ENCODE assay signal across 12 cellular contexts in the genomic region with DNA sequence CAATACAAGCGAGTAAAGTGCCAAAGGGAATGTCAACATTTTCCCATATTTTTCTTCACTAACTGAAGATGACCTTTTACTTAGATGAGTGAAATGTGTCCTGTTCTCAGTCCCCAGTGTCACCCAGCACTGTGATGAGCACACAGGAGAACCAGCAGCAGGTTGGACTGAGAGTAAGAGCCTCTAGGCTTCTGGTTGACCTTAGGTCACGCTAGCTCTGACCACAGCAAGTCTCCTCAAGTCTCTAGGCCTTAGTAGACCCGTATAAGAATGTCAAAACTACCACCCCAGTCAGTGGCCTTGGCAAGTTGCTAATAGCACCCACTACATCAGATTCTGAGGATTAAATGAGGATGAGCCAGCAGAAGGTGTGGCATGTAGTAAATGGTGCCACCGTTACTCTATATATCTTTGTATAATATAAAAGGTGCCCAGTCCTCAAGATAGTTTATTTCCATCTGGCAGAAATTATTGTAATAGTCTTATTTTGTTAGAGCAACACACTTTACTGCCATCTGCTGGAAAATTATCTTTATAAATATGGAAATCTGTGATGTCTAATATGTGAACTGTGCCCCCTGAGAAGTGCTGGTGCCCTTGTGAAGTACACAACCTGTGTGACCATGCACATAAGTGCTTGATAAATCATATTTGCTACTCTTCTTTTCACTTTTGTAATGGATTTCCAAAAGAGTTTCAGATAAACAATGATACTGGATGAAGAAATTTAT.
DNase-seq lines count a peak whose midpoint lies in the region; ATAC-seq and TF ChIP-seq lines count a peak whose summit lies in the region.
"Had no signal": no experiment of that assay in that cellular context is flagged by ENCODE, and none has a peak within 500 bp of the region (broad histone marks: within the 10 kb centered on the region; RNA-seq: fewer than 3 reads in every experiment).

No MANE protein-coding gene starts in this region.

- POLR2A ChIA-PET in AG04450 (lab: Yijun Ruan, JAX) (no interaction called here), GM10248 (lab: Yijun Ruan, JAX) (no interaction called here), PC-3 (lab: Charles Lee; ENCODE audit: unreplicated experiment) (no interaction called here)

- DNase-seq in AG04450 (ENCODE audit: low read depth, low spot score) (no peak), GM10248 (ENCODE audit: extremely low spot score) (peak; percentile 25), PC-3 (peak; percentile 57), erythroblast (lab: John Stamatoyannopoulos, UW) (peak; percentile 42 to 53), glutamatergic neuron (no peak), nucleus accumbens (lab: John Stamatoyannopoulos, UW) (no peak)
- DNase-seq: EL, islet precursor cell, NCI-H82 had no signal

- no peak overlapping the region for H3K27ac ChIP-seq in AG04450 (ENCODE audit: low read depth, low read length)
- H3K27ac ChIP-seq in PC-3 (ENCODE audit: low read length), result no peak overlapping the region

- no TSS peak for BruUV-seq in PC-3 (replicated peaks; lab: Mats Ljungman, UMichigan)

- TF ChIP-seq POLR2A in erythroblast (IDR thresholded peaks at IDR 0.05; ENCODE audit: low read length), result no peak

- no peaks in the 10 kb centered on the region for H3K9me2 ChIP-seq in PC-3 (replicated peaks; ENCODE audit: low read length)

- no peak overlapping the region for H3K4me3 ChIP-seq in AG04450 (ENCODE audit: low read depth, low read length)
- H3K4me3 ChIP-seq in PC-3 (ENCODE audit: low read length), result no peak overlapping the region

- no peak overlapping the region for H2AFZ ChIP-seq in PC-3 (ENCODE audit: low read length)

- no peaks in the 10 kb centered on the region for H4K20me1 ChIP-seq in PC-3 (ENCODE audit: low read length)

- no peaks in the 10 kb centered on the region for H3K9me3 ChIP-seq in AG04450 (ENCODE audit: control insufficient read depth, insufficient read depth, low read length)
- no peaks in the 10 kb centered on the region for H3K9me3 ChIP-seq in PC-3 (ENCODE audit: low read length)

- H3K4me1 ChIP-seq in PC-3 (ENCODE audit: insufficient read depth, low read length), result no peaks in the 10 kb centered on the region; the same call in 1 of the 2 replicates

- CTCF ChIA-PET in AG04450 (lab: Charles Lee), result no interaction called here
- CTCF ChIA-PET in GM10248 (lab: Yijun Ruan, JAX), result no interaction called here
- CTCF ChIA-PET in PC-3 (lab: Charles Lee), result no interaction called here

- ATAC-seq in PC-3 (peak; percentile 60), GM19328 (IDR thresholded peaks at IDR 0.05; ENCODE audit: unreplicated experiment) (no peak), HG02981 (IDR thresholded peaks at IDR 0.05; ENCODE audit: unreplicated experiment) (no peak)

- H3K27ac Mint-ChIP-seq in glutamatergic neuron (ENCODE audit: unreplicated experiment), result no peak overlapping the region
- H3K27ac Mint-ChIP-seq: stimulated activated naive CD8-positive, alpha-beta T cell treated with anti-CD3 and anti-CD28 coated beads, Interleukin-15, Interleukin-2, amounts not matched to agents 100 ng/mL and 50 ng/mL, for 24 hours had no signal

- H3K27me3 Mint-ChIP-seq in glutamatergic neuron (ENCODE audit: unreplicated experiment), result no peaks in the 10 kb centered on the region
- H3K27me3 Mint-ChIP-seq: stimulated activated naive CD8-positive, alpha-beta T cell treated with anti-CD3 and anti-CD28 coated beads, Interleukin-15, Interleukin-2, amounts not matched to agents 100 ng/mL and 50 ng/mL, for 24 hours had no signal

- H3K36me3 Mint-ChIP-seq in glutamatergic neuron (ENCODE audit: unreplicated experiment), result no peaks in the 10 kb centered on the region

- no peak overlapping the region for H3K4me3 Mint-ChIP-seq in glutamatergic neuron (ENCODE audit: unreplicated experiment)
- H3K4me3 Mint-ChIP-seq: stimulated activated naive CD8-positive, alpha-beta T cell treated with anti-CD3 and anti-CD28 coated beads, Interleukin-15, Interleukin-2, amounts not matched to agents 100 ng/mL and 50 ng/mL, for 24 hours had no signal

- peak; percentile 31 for TF ChIP-seq CTCF in AG04450 (IDR thresholded peaks at IDR 0.05; ENCODE audit: low read depth, low read length)
- peak; percentile 0 for TF ChIP-seq CTCF in GM10248 (IDR thresholded peaks at IDR 0.05; ENCODE audit: control extremely low read depth, extremely low read depth, low read depth, missing control alignments)
- TF ChIP-seq CTCF in PC-3 (conservative IDR thresholded peaks at IDR 0.05; ENCODE audit: low read depth, low read length), result peak; percentile 55
- TF ChIP-seq CTCF in glutamatergic neuron (IDR thresholded peaks at IDR 0.05; ENCODE audit: partially characterized antibody, unreplicated experiment), result no peak

- intact Hi-C loops in PC-3 (cut with micrococcal nuclease), result loop anchor here (2.0 kb wide), 1 partner anchor 426 kb away; no protein-coding TSS in a partner anchor

- H3K4me2 ChIP-seq in PC-3 (ENCODE audit: low read length), result no peak overlapping the region

- H3F3A ChIP-seq in PC-3 (ENCODE audit: low read length, unreplicated experiment), result no peaks in the 10 kb centered on the region

- no peaks in the 10 kb centered on the region for H3K9me3 Mint-ChIP-seq in glutamatergic neuron (ENCODE audit: unreplicated experiment)
- H3K9me3 Mint-ChIP-seq: stimulated activated naive CD8-positive, alpha-beta T cell treated with anti-CD3 and anti-CD28 coated beads, Interleukin-15, Interleukin-2, amounts not matched to agents 100 ng/mL and 50 ng/mL, for 24 hours had no signal

- H3K4me1 Mint-ChIP-seq in glutamatergic neuron (ENCODE audit: low read depth, unreplicated experiment), result no peaks in the 10 kb centered on the region

- H3K79me2 ChIP-seq in PC-3 (ENCODE audit: low read length), result no peaks in the 10 kb centered on the region

- H3K9ac ChIP-seq in PC-3 (ENCODE audit: low read length), result no peak overlapping the region

- H3K36me3 ChIP-seq in PC-3 (ENCODE audit: low read depth, low read length), result no peaks in the 10 kb centered on the region

- no peaks in the 10 kb centered on the region for H3K27me3 ChIP-seq in AG04450 (ENCODE audit: control insufficient read depth, insufficient read depth, low read length)
- H3K27me3 ChIP-seq in PC-3 (ENCODE audit: low read length), result no peaks in the 10 kb centered on the region

Comparison
In these comparisons a context has a peak if more than half of its experiments do, and no peak if none do; other contexts are left out.
1. DNase-seq: peak in GM10248 (single experiment), PC-3 (single experiment) and erythroblast (2 of 2); none in AG04450 (single experiment), glutamatergic neuron (single experiment) and nucleus accumbens (0 of 56).